ENCODE assay signal across 9 cellular contexts in genomic region chr16:70118354-70118753, GRCh38. TPM values are rescaled to one million over a fixed set of nuclear protein-coding genes. Genes with fewer than 3 reads are reported as not detected.
DNase-seq lines count a peak whose midpoint lies in the region; ATAC-seq and TF ChIP-seq lines count a peak whose summit lies in the region.
"Not testable (repeated sequence)": the region's sequence is repeated elsewhere in the genome, so short reads cannot be mapped to it uniquely, and the experiment has no call there.
"Had no signal": no experiment of that assay in that cellular context is flagged by ENCODE, and none has a peak within 500 bp of the region (broad histone marks: within the 10 kb centered on the region; RNA-seq: fewer than 3 reads in every experiment).

No MANE protein-coding gene starts in this region.

- POLR2A ChIA-PET in CD8-positive, alpha-beta memory T cell (lab: Charles Lee): not testable (repeated sequence)
- POLR2A ChIA-PET in WTC11 (lab: Charles Lee): interaction anchor here (0.7 kb wide), 1 partner anchor 1778 kb away, joined by 3 read pairs; no protein-coding TSS in a partner anchor

- not testable (repeated sequence) for TF ChIP-seq CTCF in WTC11 (IDR thresholded peaks at IDR 0.05); nephron (IDR thresholded peaks at IDR 0.05; ENCODE audit: unreplicated experiment in 3 of 3)

- H3K4me3 Mint-ChIP-seq in CD8-positive, alpha-beta memory T cell: peak overlapping the region in 1 of 7 donors; percentile 76
- H3K4me3 Mint-ChIP-seq in WTC11; activated T-cell treated with anti-CD3 and anti-CD28 coated beads, Interleukin-2, amount 50 U/mL, for 72 hours; stimulated activated naive CD8-positive, alpha-beta T cell treated with anti-CD3 and anti-CD28 coated beads, Interleukin-15, Interleukin-2, amounts not matched to agents 100 ng/mL and 50 ng/mL, for 24 hours: not testable (repeated sequence)
- H3K4me3 Mint-ChIP-seq in nephron: peak overlapping the region; percentile 30 to 45 (median 45)

- not testable (repeated sequence) for H3K36me3 ChIP-seq in CD8-positive, alpha-beta memory T cell (ENCODE audit: insufficient read depth, low read length)

- not testable (repeated sequence) for H3K9me3 Mint-ChIP-seq in CD8-positive, alpha-beta memory T cell; WTC11; activated T-cell treated with anti-CD3 and anti-CD28 coated beads, Interleukin-2, amount 50 U/mL, for 72 hours; nephron; stimulated activated naive CD8-positive, alpha-beta T cell treated with anti-CD3 and anti-CD28 coated beads, Interleukin-15, Interleukin-2, amounts not matched to agents 100 ng/mL and 50 ng/mL, for 24 hours

- ATAC-seq in WTC11; activated T-cell treated with anti-CD3 and anti-CD28 coated beads, Interleukin-2, amount 50 U/mL, for 72 hours (replicated peaks in 1 of 2): not testable (repeated sequence)
- peak; percentile 22 for ATAC-seq in left lobe of liver

- H3K4me1 ChIP-seq in CD8-positive, alpha-beta memory T cell (ENCODE audit: insufficient read depth, low read length): not testable (repeated sequence)

- peaks cover 0 to 41% (median 6%) of the 10 kb centered on the region in 3 donors for H3K36me3 Mint-ChIP-seq in CD8-positive, alpha-beta memory T cell
- H3K36me3 Mint-ChIP-seq in WTC11: peaks cover 14% of the 10 kb centered on the region
- not testable (repeated sequence) for H3K36me3 Mint-ChIP-seq in activated T-cell treated with anti-CD3 and anti-CD28 coated beads, Interleukin-2, amount 50 U/mL, for 72 hours (ENCODE audit: insufficient read depth in 2 of 2)
- H3K36me3 Mint-ChIP-seq in nephron (ENCODE audit: low read depth): peaks cover 28% of the 10 kb centered on the region
- H3K36me3 Mint-ChIP-seq in stimulated activated naive CD8-positive, alpha-beta T cell treated with anti-CD3 and anti-CD28 coated beads, Interleukin-15, Interleukin-2, amounts not matched to agents 100 ng/mL and 50 ng/mL, for 24 hours (ENCODE audit: low read depth): peaks cover 23% of the 10 kb centered on the region

- not testable (repeated sequence) for DNase-seq in CD8-positive, alpha-beta memory T cell; WTC11 (ENCODE audit: low spot score); activated T-cell treated with anti-CD3 and anti-CD28 coated beads, Interleukin-2, amount 50 U/mL, for 72 hours; left lobe of liver (ENCODE audit: low spot score)
- peak; percentile 8 for DNase-seq in dedifferentiated amniotic fluid mesenchymal stem cell (ENCODE audit: extremely low spot score)

- H3K9me3 ChIP-seq in CD8-positive, alpha-beta memory T cell (ENCODE audit: low read length): not testable (repeated sequence)

- not testable (repeated sequence) for H3K4me3 ChIP-seq in CD8-positive, alpha-beta memory T cell (ENCODE audit: low read length)

- H3K27ac ChIP-seq in CD8-positive, alpha-beta memory T cell (ENCODE audit: low read depth, low read length): not testable (repeated sequence)

- H3K27me3 ChIP-seq in CD8-positive, alpha-beta memory T cell (ENCODE audit: insufficient read depth, low read length, poor library complexity, severe bottlenecking): not testable (repeated sequence)

- H3K27ac Mint-ChIP-seq in CD8-positive, alpha-beta memory T cell: peak overlapping the region; percentile 11 to 89 (median 70)
- H3K27ac Mint-ChIP-seq in WTC11 (peak overlapping the region; percentile 22), nephron (peak overlapping the region in 1 of 3 experiments; percentile 44)
- H3K27ac Mint-ChIP-seq in activated T-cell treated with anti-CD3 and anti-CD28 coated beads, Interleukin-2, amount 50 U/mL, for 72 hours: peak overlapping the region; percentile 12
- H3K27ac Mint-ChIP-seq in stimulated activated naive CD8-positive, alpha-beta T cell treated with anti-CD3 and anti-CD28 coated beads, Interleukin-15, Interleukin-2, amounts not matched to agents 100 ng/mL and 50 ng/mL, for 24 hours: peak overlapping the region; percentile 7

- peaks cover 27 to 34% (median 32%) of the 10 kb centered on the region in 3 donors for H3K4me1 Mint-ChIP-seq in CD8-positive, alpha-beta memory T cell
- H3K4me1 Mint-ChIP-seq in WTC11: not testable (repeated sequence)
- peaks cover 36% of the 10 kb centered on the region for H3K4me1 Mint-ChIP-seq in activated T-cell treated with anti-CD3 and anti-CD28 coated beads, Interleukin-2, amount 50 U/mL, for 72 hours (ENCODE audit: low read depth)
- H3K4me1 Mint-ChIP-seq in nephron: peaks cover 19% of the 10 kb centered on the region
- peaks cover 32% of the 10 kb centered on the region for H3K4me1 Mint-ChIP-seq in stimulated activated naive CD8-positive, alpha-beta T cell treated with anti-CD3 and anti-CD28 coated beads, Interleukin-15, Interleukin-2, amounts not matched to agents 100 ng/mL and 50 ng/mL, for 24 hours (ENCODE audit: low read depth)

- CTCF ChIA-PET in CD8-positive, alpha-beta memory T cell (lab: Charles Lee); WTC11 (lab: Charles Lee): not testable (repeated sequence)

- not testable (repeated sequence) for H3K27me3 Mint-ChIP-seq in CD8-positive, alpha-beta memory T cell; WTC11 (ENCODE audit: low read depth); activated T-cell treated with anti-CD3 and anti-CD28 coated beads, Interleukin-2, amount 50 U/mL, for 72 hours (ENCODE audit: low read depth); nephron (ENCODE audit: low read depth); stimulated activated naive CD8-positive, alpha-beta T cell treated with anti-CD3 and anti-CD28 coated beads, Interleukin-15, Interleukin-2, amounts not matched to agents 100 ng/mL and 50 ng/mL, for 24 hours

RNA-seq across cellular contexts. Expression of gene PDPR, which starts 4.2 kb away (rescaled TPM):
- total RNA-seq in CD8-positive, alpha-beta memory T cell: 10 to 100 TPM; 21.1 to 21.8 TPM
- 11.5 TPM for polyA plus RNA-seq in CD8-positive, alpha-beta memory T cell
- total RNA-seq in WTC11 (2021) (27.8 to 30.3 TPM (median 28.5 TPM) in 3 replicates), left lobe of liver (7.8 TPM)
- total RNA-seq in activated T-cell treated with anti-CD3 and anti-CD28 coated beads, Interleukin-2, amount 50 U/mL, for 72 hours: 10 to 100 TPM; 27.7 to 33.6 TPM

RNA-seq across cellular contexts. Expression of gene CLEC18C, which starts 55.2 kb away (rescaled TPM):
- total RNA-seq in CD8-positive, alpha-beta memory T cell: under 1 TPM; 0.42 to 0.79 TPM
- not detected for polyA plus RNA-seq in CD8-positive, alpha-beta memory T cell
- total RNA-seq in WTC11 (2021) (0.11 to 0.48 TPM (median 0.18 TPM) in 3 replicates), left lobe of liver (0.40 TPM)
- total RNA-seq in activated T-cell treated with anti-CD3 and anti-CD28 coated beads, Interleukin-2, amount 50 U/mL, for 72 hours: under 1 TPM; 0.35 to 0.84 TPM
- total RNA-seq: H1, Right ventricle myocardium inferior had no signal
